ENCODE assay signal across 1 cellular context in genomic region chr9:121826711-121827110, GRCh38.
TF ChIP-seq lines count a peak whose summit lies in the region.

No MANE protein-coding gene starts in this region.

TF ChIP-seq in GM23338, 12 proteins besides CTCF, POLR2A, EP300 and RAD21 (continued from another document):
- no peak for TF ChIP-seq ZNF462 (CRISPR knock-in tag; IDR thresholded peaks at IDR 0.05)
- no peak for TF ChIP-seq ZNF114 (CRISPR knock-in tag; IDR thresholded peaks at IDR 0.05)
- TF ChIP-seq STAT1 (IDR thresholded peaks at IDR 0.05; ENCODE audit: unreplicated experiment), result no peak
- TF ChIP-seq ETS1 (IDR thresholded peaks at IDR 0.05), result no peak
